22 cellular contexts compared by ENCODE assay signal in the genomic region with DNA sequence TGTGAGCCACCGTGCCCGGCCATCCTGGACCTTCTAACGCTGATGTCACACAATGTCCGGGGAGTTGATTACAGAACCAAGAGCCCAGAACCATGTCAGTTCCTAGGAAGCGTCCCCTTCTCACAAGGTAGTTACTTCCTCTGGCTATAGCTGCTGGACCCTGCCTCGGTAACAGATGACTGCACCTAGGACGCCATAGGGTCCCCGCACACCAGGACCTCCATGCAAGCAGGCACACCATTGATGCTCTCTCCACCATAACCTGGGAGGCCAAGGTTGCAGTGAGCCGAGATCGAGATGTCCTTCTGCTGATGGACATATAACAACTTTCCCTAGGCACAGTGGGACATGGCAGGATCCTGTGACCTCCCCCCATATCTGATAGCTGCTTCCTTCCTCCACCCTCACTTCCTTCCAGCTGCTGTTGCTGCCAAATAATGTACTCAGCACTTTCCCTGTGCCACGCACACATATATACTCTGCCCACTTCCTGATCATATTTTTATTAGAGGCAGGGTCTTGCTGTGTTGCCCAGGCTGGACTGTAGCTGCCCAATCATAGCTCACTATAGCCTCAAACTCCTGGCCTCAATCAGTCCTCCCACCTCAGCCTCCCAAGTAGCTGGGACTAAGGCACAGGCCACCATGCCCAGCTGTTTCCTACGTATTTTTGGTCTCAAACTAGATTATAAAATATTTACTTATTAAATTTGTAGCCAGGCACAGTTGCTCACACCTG.
"Had no signal": no experiment of that assay in that cellular context is flagged by ENCODE, and none has a peak within 500 bp of the region (broad histone marks: within the 10 kb centered on the region; RNA-seq: fewer than 3 reads in every experiment).

No MANE protein-coding gene starts in this region.

- H3K27ac Mint-ChIP-seq: activated CD8-positive, alpha-beta T cell treated with anti-CD3 and anti-CD28 coated beads for 36 hours; activated T-cell treated with anti-CD3 and anti-CD28 coated beads, Interleukin-2, amount 50 U/mL, for 24 hours; activated T-helper 2 cell treated with anti-CD3 and anti-CD28 coated beads, Interferon-gamma antibody, Interleukin-2, Interleukin-4, amounts not matched to agents 10 μg/mL and 5 μg/mL and 100 μg/mL, durations not matched to agents 14 hours and 24 hours and 36 hours; endodermal cell; stimulated activated naive CD8-positive, alpha-beta T cell treated with anti-CD3 and anti-CD28 coated beads, Interleukin-15, amount 100 ng/mL, for 72 hours had no signal

- H3K4me3 ChIP-seq: colonic mucosa, lung, prostate gland, right atrium auricular region had no signal

- H3K4me1 ChIP-seq: colonic mucosa, prostate gland had no signal

- ATAC-seq: activated CD8-positive, alpha-beta T cell treated with anti-CD3 and anti-CD28 coated beads for 36 hours; left lobe of liver; stimulated activated naive CD8-positive, alpha-beta T cell treated with anti-CD3 and anti-CD28 coated beads, Interleukin-15, amount 100 ng/mL, for 72 hours had no signal

- H3K9me3 ChIP-seq: colonic mucosa, prostate gland, right atrium auricular region had no signal

- H3K4me3 Mint-ChIP-seq: activated CD8-positive, alpha-beta T cell treated with anti-CD3 and anti-CD28 coated beads for 36 hours; activated T-cell treated with anti-CD3 and anti-CD28 coated beads, Interleukin-2, amount 50 U/mL, for 24 hours; central memory CD8-positive, alpha-beta T cell; endodermal cell; stimulated activated naive CD8-positive, alpha-beta T cell treated with anti-CD3 and anti-CD28 coated beads, Interleukin-15, amount 100 ng/mL, for 72 hours had no signal

- H3K27me3 ChIP-seq: brain microvascular endothelial cell, colonic mucosa, right atrium auricular region had no signal

- H3K36me3 ChIP-seq: brain microvascular endothelial cell, colonic mucosa, prostate gland, right atrium auricular region had no signal

- DNase-seq: activated CD8-positive, alpha-beta T cell treated with anti-CD3 and anti-CD28 coated beads for 36 hours; activated naive CD4-positive, alpha-beta T cell treated with Interleukin-2 at 50 U/mL for 16 hours; activated T-cell treated with anti-CD3 and anti-CD28 coated beads, Interleukin-2, amount 50 U/mL, for 24 hours; aorta; brain microvascular endothelial cell; colonic mucosa; endodermal cell; foreskin melanocyte; glutamatergic neuron; hypothalamus; stimulated activated CD4-positive, alpha-beta T cell treated with anti-CD3 and anti-CD28 coated beads, Interleukin-15, amount 100 ng/mL, for 24 hours; stimulated activated CD4-positive, alpha-beta T cell treated with anti-CD3 and anti-CD28 coated beads, Interleukin-2, amount 100 ng/mL, for 48 hours; stimulated activated naive CD8-positive, alpha-beta T cell treated with anti-CD3 and anti-CD28 coated beads, Interleukin-15, amount 100 ng/mL, for 72 hours; T1000; trophoblast cell had no signal

- H3K27ac ChIP-seq: brain microvascular endothelial cell, colonic mucosa, prostate gland, right atrium auricular region, VCaP had no signal

- H3K27me3 Mint-ChIP-seq: activated CD8-positive, alpha-beta T cell treated with anti-CD3 and anti-CD28 coated beads for 36 hours; activated T-cell treated with anti-CD3 and anti-CD28 coated beads, Interleukin-2, amount 50 U/mL, for 24 hours; central memory CD8-positive, alpha-beta T cell; stimulated activated naive CD8-positive, alpha-beta T cell treated with anti-CD3 and anti-CD28 coated beads, Interleukin-15, amount 100 ng/mL, for 72 hours had no signal

- H3K9me3 Mint-ChIP-seq: activated CD8-positive, alpha-beta T cell treated with anti-CD3 and anti-CD28 coated beads for 36 hours; activated T-cell treated with anti-CD3 and anti-CD28 coated beads, Interleukin-2, amount 50 U/mL, for 24 hours; activated T-helper 2 cell treated with anti-CD3 and anti-CD28 coated beads, Interferon-gamma antibody, Interleukin-2, Interleukin-4, amounts not matched to agents 10 μg/mL and 5 μg/mL and 100 μg/mL, durations not matched to agents 14 hours and 24 hours and 36 hours; central memory CD8-positive, alpha-beta T cell; endodermal cell; stimulated activated naive CD8-positive, alpha-beta T cell treated with anti-CD3 and anti-CD28 coated beads, Interleukin-15, amount 100 ng/mL, for 72 hours had no signal
